Comparison of ENCODE assay signal across 14 cellular contexts in the genomic region with DNA sequence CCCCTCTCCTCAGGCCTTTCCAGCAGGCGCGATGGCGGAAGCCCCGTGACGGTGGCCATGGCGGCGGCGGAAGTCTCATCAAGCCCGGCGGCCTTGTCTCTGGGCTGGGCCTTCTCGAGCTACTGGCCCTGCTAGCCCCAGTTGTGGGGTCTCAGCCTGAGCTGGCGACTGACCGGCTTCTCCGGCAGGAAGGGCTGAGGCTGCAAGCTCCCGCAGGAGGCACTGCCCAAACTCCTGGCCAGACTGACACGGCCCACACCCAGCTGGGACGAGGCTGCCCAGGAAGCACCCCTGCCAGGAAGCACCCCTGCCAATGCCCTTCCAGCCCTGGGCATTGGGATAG.
DNase-seq lines count a peak whose midpoint lies in the region; ATAC-seq and TF ChIP-seq lines count a peak whose summit lies in the region.
"Had no signal": no experiment of that assay in that cellular context is flagged by ENCODE, and none has a peak within 500 bp of the region (broad histone marks: within the 10 kb centered on the region; RNA-seq: fewer than 3 reads in every experiment).

No MANE protein-coding gene starts in this region.

- H4K12ac ChIP-seq in trophoblast cell (ENCODE audit: low read depth, low read length), result no peak overlapping the region

- H2AFZ ChIP-seq in trophoblast cell (ENCODE audit: insufficient read depth, low read length, poor library complexity), result no peak overlapping the region

- H3K27ac Mint-ChIP-seq in activated CD8-positive, alpha-beta T cell treated with anti-CD3 and anti-CD28 coated beads for 36 hours, result no peak overlapping the region
- H3K27ac Mint-ChIP-seq: CD14-positive monocyte; CD8-positive, alpha-beta T cell; HFFc6 had no signal

- CTCF ChIA-PET in activated CD8-positive, alpha-beta T cell treated with anti-CD3 and anti-CD28 coated beads for 36 hours (lab: Charles Lee), result no interaction called here

- no peaks in the 10 kb centered on the region for H3K9me3 Mint-ChIP-seq in activated CD8-positive, alpha-beta T cell treated with anti-CD3 and anti-CD28 coated beads for 36 hours
- H3K9me3 Mint-ChIP-seq: CD8-positive, alpha-beta T cell; HFFc6 had no signal

- peak overlapping the region; percentile 35 for H3K27ac ChIP-seq in RWPE2 (ENCODE audit: poor library complexity, severe bottlenecking)
- H3K27ac ChIP-seq in epithelial cell of prostate, result peak overlapping the region; percentile 50
- no peak overlapping the region for H3K27ac ChIP-seq in trophoblast cell (ENCODE audit: low read depth, low read length)
- H3K27ac ChIP-seq: HL-60 had no signal

- ATAC-seq in RWPE2 (ENCODE audit: low read depth) (no peak), GM21723 (IDR thresholded peaks at IDR 0.05; ENCODE audit: unreplicated experiment) (no peak), HG02973 (IDR thresholded peaks at IDR 0.05; ENCODE audit: unreplicated experiment) (no peak)
- no peak for ATAC-seq in activated CD8-positive, alpha-beta T cell treated with anti-CD3 and anti-CD28 coated beads for 36 hours
- ATAC-seq: CD8-positive, alpha-beta T cell had no signal

- peak overlapping the region; percentile 44 for H2BK12ac ChIP-seq in trophoblast cell (ENCODE audit: low read length)

- no peaks in the 10 kb centered on the region for H3K27me3 Mint-ChIP-seq in activated CD8-positive, alpha-beta T cell treated with anti-CD3 and anti-CD28 coated beads for 36 hours

- DNase-seq in RWPE2 (ENCODE audit: low spot score), result no peak
- DNase-seq in epithelial cell of prostate (ENCODE audit: low read depth, low spot score), result no peak
- DNase-seq in trophoblast cell, result no peak
- DNase-seq in activated CD8-positive, alpha-beta T cell treated with anti-CD3 and anti-CD28 coated beads for 36 hours, result no peak
- DNase-seq: CD8-positive, alpha-beta T cell; COR-L47; DND-41; GDM1; HCEC 1CT; HFFc6 had no signal

- H3K4me3 ChIP-seq in RWPE2 (ENCODE audit: severe bottlenecking), result no peak overlapping the region
- no peak overlapping the region for H3K4me3 ChIP-seq in trophoblast cell (ENCODE audit: low read depth, low read length)

- peak overlapping the region; percentile 32 for H4K8ac ChIP-seq in trophoblast cell (ENCODE audit: low read depth, low read length)

- H2BK5ac ChIP-seq in trophoblast cell (ENCODE audit: low read depth, low read length, poor library complexity), result peak overlapping the region; percentile 8

- H2BK120ac ChIP-seq in trophoblast cell (ENCODE audit: insufficient read depth, low read length, poor library complexity), result peak overlapping the region; percentile 61

- peak overlapping the region; percentile 12 for H3K18ac ChIP-seq in trophoblast cell (ENCODE audit: low read length)

- H2AK5ac ChIP-seq in trophoblast cell (ENCODE audit: low read length), result peak overlapping the region; percentile 49

- no peaks in the 10 kb centered on the region for H3K36me3 Mint-ChIP-seq in activated CD8-positive, alpha-beta T cell treated with anti-CD3 and anti-CD28 coated beads for 36 hours (ENCODE audit: low read depth)
- H3K36me3 Mint-ChIP-seq: CD14-positive monocyte; CD8-positive, alpha-beta T cell had no signal

- peaks cover 18% of the 10 kb centered on the region for H3K79me1 ChIP-seq in trophoblast cell (ENCODE audit: low read length)

- no peaks in the 10 kb centered on the region for H3K27me3 ChIP-seq in RWPE2 (ENCODE audit: insufficient read depth, poor library complexity, severe bottlenecking)
- no peaks in the 10 kb centered on the region for H3K27me3 ChIP-seq in trophoblast cell (ENCODE audit: insufficient read depth, low read length)

- peak overlapping the region; percentile 38 for H3K14ac ChIP-seq in trophoblast cell (ENCODE audit: low read length)

- intact Hi-C loops in activated CD8-positive, alpha-beta T cell treated with anti-CD3 and anti-CD28 coated beads for 36 hours (cut with micrococcal nuclease), result no loop called here

- no peaks in the 10 kb centered on the region for H3K36me3 ChIP-seq in RWPE2 (ENCODE audit: low read depth)
- H3K36me3 ChIP-seq in trophoblast cell (ENCODE audit: control insufficient read depth in 1 of 2, insufficient read depth in 2 of 2, low read length in 2 of 2), result no peaks in the 10 kb centered on the region

- WGBS in trophoblast cell (ENCODE audit: extremely low coverage, insufficient coverage, insufficient read length), result no CpG with 5 or more reads among the region's 17 CpGs

- no peak overlapping the region for H3K9ac ChIP-seq in trophoblast cell (ENCODE audit: low read length)

- TF ChIP-seq CTCF in RWPE2 (IDR thresholded peaks at IDR 0.05; ENCODE audit: poor library complexity, severe bottlenecking), result no peak
- no peak for TF ChIP-seq CTCF in activated CD8-positive, alpha-beta T cell treated with anti-CD3 and anti-CD28 coated beads for 36 hours (IDR thresholded peaks at IDR 0.05)

- H3K4me1 Mint-ChIP-seq in activated CD8-positive, alpha-beta T cell treated with anti-CD3 and anti-CD28 coated beads for 36 hours (ENCODE audit: low read depth), result no peaks in the 10 kb centered on the region

- H3K9me3 ChIP-seq in RWPE2 (ENCODE audit: severe bottlenecking) (no peaks in the 10 kb centered on the region), trophoblast cell (ENCODE audit: insufficient read depth, low read depth, low read length) (no peaks in the 10 kb centered on the region)

- peak overlapping the region; percentile 80 for H4K91ac ChIP-seq in trophoblast cell (ENCODE audit: low read depth, low read length)

- H3K4me3 Mint-ChIP-seq in activated CD8-positive, alpha-beta T cell treated with anti-CD3 and anti-CD28 coated beads for 36 hours, result no peak overlapping the region
- H3K4me3 Mint-ChIP-seq: CD14-positive monocyte; CD8-positive, alpha-beta T cell; HFFc6 had no signal

- H3K4me2 ChIP-seq in trophoblast cell (ENCODE audit: low read length), result no peak overlapping the region

- H3K23ac ChIP-seq in trophoblast cell (ENCODE audit: low read length), result no peak overlapping the region

- no peak overlapping the region for H3K4ac ChIP-seq in trophoblast cell (ENCODE audit: low read depth, low read length)

- H3K4me1 ChIP-seq in RWPE2 (ENCODE audit: insufficient read depth, poor library complexity, severe bottlenecking), result peaks cover 20% of the 10 kb centered on the region
- peaks cover 4 to 10% of the 10 kb centered on the region in 2 experiments for H3K4me1 ChIP-seq in trophoblast cell (ENCODE audit: control insufficient read depth in 1 of 2, insufficient read depth in 2 of 2, low read length in 2 of 2)

- POLR2A ChIA-PET in activated CD8-positive, alpha-beta T cell treated with anti-CD3 and anti-CD28 coated beads for 36 hours (lab: Charles Lee), result no interaction called here

- H3K79me2 ChIP-seq in trophoblast cell (ENCODE audit: control insufficient read depth, insufficient read depth, low read length, poor library complexity), result no peaks in the 10 kb centered on the region
